ENCODE assay signal across 9 cellular contexts in the genomic region with DNA sequence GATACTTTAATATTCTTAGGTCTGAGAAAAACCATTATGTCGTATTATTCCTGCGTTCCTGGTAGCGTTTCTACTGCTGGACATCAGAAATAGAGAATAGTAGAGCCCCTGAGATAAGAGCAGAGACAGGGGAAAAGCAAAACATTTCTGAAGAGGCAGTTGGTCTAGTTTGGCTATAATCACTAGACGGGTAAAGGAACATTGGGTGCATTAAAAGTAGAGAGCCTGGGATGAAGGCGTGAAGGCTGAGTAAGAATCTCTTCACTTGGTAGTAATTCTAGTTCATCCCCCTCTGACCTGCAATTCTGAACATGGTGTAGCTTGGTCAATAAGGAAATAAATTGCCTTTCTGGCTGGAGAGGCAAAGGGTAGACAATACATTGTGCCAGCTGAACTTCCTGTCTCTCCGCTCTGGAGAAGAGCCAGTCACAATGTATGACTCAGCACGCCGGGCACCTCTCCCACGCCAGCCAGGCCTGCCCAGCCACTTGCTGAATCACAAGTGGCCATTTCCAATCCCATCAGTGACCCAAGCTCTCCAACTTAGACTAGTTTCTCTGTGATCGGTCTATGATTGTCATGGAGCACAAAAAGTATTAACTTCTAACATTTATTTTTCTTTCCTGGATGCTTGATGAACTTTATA.
DNase-seq lines count a peak whose midpoint lies in the region; ATAC-seq and TF ChIP-seq lines count a peak whose summit lies in the region.
"Had no signal": no experiment of that assay in that cellular context is flagged by ENCODE, and none has a peak within 500 bp of the region (broad histone marks: within the 10 kb centered on the region; RNA-seq: fewer than 3 reads in every experiment).

No MANE protein-coding gene starts in this region.

- CTCF ChIA-PET in CD4-positive, alpha-beta T cell (lab: Charles Lee), result interaction anchor here (1.2 kb wide), 1 partner anchor 23 kb away, joined by 3 read pairs; no protein-coding TSS in a partner anchor

- H3K4me3 ChIP-seq in ascending aorta, result no peak overlapping the region

- no peak for TF ChIP-seq CTCF in ascending aorta (IDR thresholded peaks at IDR 0.05)
- TF ChIP-seq CTCF in CD4-positive, alpha-beta T cell (IDR thresholded peaks at IDR 0.05), result no peak

- no peak overlapping the region for H3K4me3 Mint-ChIP-seq in CD4-positive, alpha-beta T cell
- H3K4me3 Mint-ChIP-seq: activated naive CD4-positive, alpha-beta T cell treated with anti-CD3 and anti-CD28 coated beads, Interleukin-2, amount 50 U/mL, for 24 hours had no signal

- ATAC-seq in GM18909 (IDR thresholded peaks at IDR 0.05; ENCODE audit: poor library complexity, unreplicated experiment), result no peak
- no peak for ATAC-seq in CD4-positive, alpha-beta T cell (ENCODE audit: poor library complexity)
- ATAC-seq in HG03095 (IDR thresholded peaks at IDR 0.05; ENCODE audit: unreplicated experiment), result no peak

- H3K36me3 Mint-ChIP-seq in CD4-positive, alpha-beta T cell (ENCODE audit: low read depth), result no peaks in the 10 kb centered on the region
- H3K36me3 Mint-ChIP-seq: activated naive CD4-positive, alpha-beta T cell treated with anti-CD3 and anti-CD28 coated beads, Interleukin-2, amount 50 U/mL, for 24 hours had no signal

- no peaks in the 10 kb centered on the region for H3K9me3 ChIP-seq in ascending aorta
- no peaks in the 10 kb centered on the region for H3K9me3 ChIP-seq in CD4-positive, alpha-beta T cell (ENCODE audit: control insufficient read depth, low read length)

- no peaks in the 10 kb centered on the region for H3K36me3 ChIP-seq in ascending aorta

- POLR2A ChIA-PET in CD4-positive, alpha-beta T cell (lab: Charles Lee), result no interaction called here

- no peaks in the 10 kb centered on the region for H3K9me3 Mint-ChIP-seq in CD4-positive, alpha-beta T cell
- H3K9me3 Mint-ChIP-seq: activated naive CD4-positive, alpha-beta T cell treated with anti-CD3 and anti-CD28 coated beads, Interleukin-2, amount 50 U/mL, for 24 hours had no signal

- H3K4me1 ChIP-seq in ascending aorta, result peaks cover 0 to 16% of the 10 kb centered on the region in 2 donors

- H3K27me3 ChIP-seq in ascending aorta, result no peaks in the 10 kb centered on the region
- no peaks in the 10 kb centered on the region for H3K27me3 ChIP-seq in CD4-positive, alpha-beta T cell (ENCODE audit: control insufficient read depth, insufficient read depth, low read length)

- DNase-seq in DMS153 (lab: John Stamatoyannopoulos, UW), result peak; percentile 84
- DNase-seq in NCI-H2029 treated with DMSO at 0.1 percent for 48 hours (lab: John Stamatoyannopoulos, UW), result peak; percentile 97
- DNase-seq in ascending aorta (ENCODE audit: low spot score in 2 of 2), result peak; percentile 51 to 92
- peak; percentile 97 for DNase-seq in kidney tubule cell (ENCODE audit: low spot score)
- no peak for DNase-seq in CD4-positive, alpha-beta T cell
- DNase-seq in activated naive CD4-positive, alpha-beta T cell treated with Interleukin-2 at 50 U/mL for 16 hours, result no peak

- H3K27me3 Mint-ChIP-seq in CD4-positive, alpha-beta T cell, result no peaks in the 10 kb centered on the region
- H3K27me3 Mint-ChIP-seq: activated naive CD4-positive, alpha-beta T cell treated with anti-CD3 and anti-CD28 coated beads, Interleukin-2, amount 50 U/mL, for 24 hours had no signal

- no peak overlapping the region for H3K27ac Mint-ChIP-seq in CD4-positive, alpha-beta T cell
- H3K27ac Mint-ChIP-seq: activated naive CD4-positive, alpha-beta T cell treated with anti-CD3 and anti-CD28 coated beads, Interleukin-2, amount 50 U/mL, for 24 hours had no signal

- H3K4me1 Mint-ChIP-seq in CD4-positive, alpha-beta T cell (ENCODE audit: low read depth), result no peaks in the 10 kb centered on the region
- H3K4me1 Mint-ChIP-seq: activated naive CD4-positive, alpha-beta T cell treated with anti-CD3 and anti-CD28 coated beads, Interleukin-2, amount 50 U/mL, for 24 hours had no signal

- intact Hi-C loops in ascending aorta (cut with DNase I), result loop anchor here (2.0 to 5.0 kb wide), 3 partner anchors 75 to 343 kb away; partner anchors contain the start of gene STK32A
- intact Hi-C loops in CD4-positive, alpha-beta T cell (cut with DNase I, micrococcal nuclease), result no loop called here

- peak overlapping the region; percentile 73 to 75 for H3K27ac ChIP-seq in ascending aorta
- no peak overlapping the region for H3K27ac ChIP-seq in CD4-positive, alpha-beta T cell (ENCODE audit: low read depth, low read length)

Comparison
In these comparisons a context has a peak if more than half of its experiments do, and no peak if none do; other contexts are left out.
1. DNase-seq: peak in DMS153 (single experiment), NCI-H2029 treated with DMSO at 0.1 percent for 48 hours (single experiment), ascending aorta (2 of 2) and kidney tubule cell (single experiment); none in CD4-positive, alpha-beta T cell (0 of 10) and activated naive CD4-positive, alpha-beta T cell treated with Interleukin-2 at 50 U/mL for 16 hours (single experiment).